In genomic region chrX:78456909-78457308, GRCh38 we compare ENCODE assay signal across 24 cellular contexts.
"Had no signal": no experiment of that assay in that cellular context is flagged by ENCODE, and none has a peak within 500 bp of the region (broad histone marks: within the 10 kb centered on the region; RNA-seq: fewer than 3 reads in every experiment).

No MANE protein-coding gene starts in this region.

- H3K4me1 Mint-ChIP-seq: mesothelial cell of epicardium; naive thymus-derived CD4-positive, alpha-beta T cell; stimulated activated memory B cell treated with anti-CD40 and anti-IgM and Interleukin-4, amounts not matched to agents 10 μg/mL and 1 μg/mL and 100 μg/mL, for 72 hours had no signal

- H3K27me3 ChIP-seq: ovary, right atrium auricular region, right lobe of liver, stomach, testis, thyroid gland, transverse colon, upper lobe of left lung, vagina had no signal

- DNase-seq: islet precursor cell; left ventricle myocardium inferior; mesendoderm; naive thymus-derived CD4-positive, alpha-beta T cell; ovary; right lobe of liver; stimulated activated CD4-positive, alpha-beta T cell treated with anti-CD3 and anti-CD28 coated beads, Interleukin-1b, Interleukin-23, amount 100 ng/mL, for 48 hours; stimulated activated CD4-positive, alpha-beta T cell treated with anti-CD3 and anti-CD28 coated beads, Interleukin-2, amount 100 ng/mL, for 48 hours; stimulated activated CD4-positive, alpha-beta T cell treated with anti-CD3 and anti-CD28 coated beads, Interleukin-4, amount 100 ng/mL, for 4 hours; stimulated activated CD8-positive, alpha-beta memory T cell treated with anti-CD3 and anti-CD28 coated beads, Interleukin-4, amount 100 ng/mL, for 48 hours; stimulated activated naive CD8-positive, alpha-beta T cell treated with anti-CD3 and anti-CD28 coated beads, Interleukin-15, Interleukin-2, amounts not matched to agents 100 U/mL and 50 U/mL, for 24 hours; stomach; testis; thyroid gland; transverse colon; upper lobe of left lung had no signal

- H3K36me3 ChIP-seq: left ventricle myocardium inferior, ovary, right atrium auricular region, right lobe of liver, stomach, thyroid gland, transverse colon, upper lobe of left lung, vagina had no signal

- H3K36me3 Mint-ChIP-seq: mesothelial cell of epicardium; naive thymus-derived CD4-positive, alpha-beta T cell; natural killer cell treated with Interleukin-12 subunit alpha and Interleukin-12 subunit beta and Interleukin-15 and Interleukin-18, amount 100 ng/mL, for 72 hours; stimulated activated memory B cell treated with anti-CD40 and anti-IgM and Interleukin-4, amounts not matched to agents 10 μg/mL and 1 μg/mL and 100 μg/mL, for 72 hours had no signal

- H3K4me2 ChIP-seq: smooth muscle cell had no signal

- H3K4me1 ChIP-seq: left ventricle myocardium inferior, right atrium auricular region, right lobe of liver, stomach, testis, thyroid gland, transverse colon, upper lobe of left lung, vagina had no signal

- ATAC-seq: naive thymus-derived CD4-positive, alpha-beta T cell; natural killer cell treated with Interleukin-12 subunit alpha and Interleukin-12 subunit beta and Interleukin-15 and Interleukin-18, amount 100 ng/mL, for 72 hours; right lobe of liver; stimulated activated memory B cell treated with anti-CD40 and anti-IgM and Interleukin-4, amounts not matched to agents 10 μg/mL and 1 μg/mL and 100 μg/mL, for 72 hours; stimulated activated naive CD8-positive, alpha-beta T cell treated with anti-CD3 and anti-CD28 coated beads, Interleukin-15, Interleukin-2, amounts not matched to agents 100 U/mL and 50 U/mL, for 24 hours had no signal

- H3K4me3 Mint-ChIP-seq: mesothelial cell of epicardium; naive thymus-derived CD4-positive, alpha-beta T cell; natural killer cell treated with Interleukin-12 subunit alpha and Interleukin-12 subunit beta and Interleukin-15 and Interleukin-18, amount 100 ng/mL, for 72 hours; stimulated activated memory B cell treated with anti-CD40 and anti-IgM and Interleukin-4, amounts not matched to agents 10 μg/mL and 1 μg/mL and 100 μg/mL, for 72 hours had no signal

- H3K9me3 Mint-ChIP-seq: natural killer cell treated with Interleukin-12 subunit alpha and Interleukin-12 subunit beta and Interleukin-15 and Interleukin-18, amount 100 ng/mL, for 72 hours; stimulated activated memory B cell treated with anti-CD40 and anti-IgM and Interleukin-4, amounts not matched to agents 10 μg/mL and 1 μg/mL and 100 μg/mL, for 72 hours had no signal

- H3K27me3 Mint-ChIP-seq: naive thymus-derived CD4-positive, alpha-beta T cell; progenitor cell of endocrine pancreas; stimulated activated memory B cell treated with anti-CD40 and anti-IgM and Interleukin-4, amounts not matched to agents 10 μg/mL and 1 μg/mL and 100 μg/mL, for 72 hours had no signal

- H3K9me3 ChIP-seq: ovary, right lobe of liver, testis, thyroid gland, transverse colon, vagina had no signal

- H3K4me3 ChIP-seq: left ventricle myocardium inferior, lung, ovary, right atrium auricular region, right lobe of liver, smooth muscle cell, stomach, testis, thyroid gland, transverse colon, upper lobe of left lung, vagina had no signal

- H3K27ac Mint-ChIP-seq: mesothelial cell of epicardium; naive thymus-derived CD4-positive, alpha-beta T cell; natural killer cell treated with Interleukin-12 subunit alpha and Interleukin-12 subunit beta and Interleukin-15 and Interleukin-18, amount 100 ng/mL, for 72 hours; progenitor cell of endocrine pancreas; stimulated activated memory B cell treated with anti-CD40 and anti-IgM and Interleukin-4, amounts not matched to agents 10 μg/mL and 1 μg/mL and 100 μg/mL, for 72 hours had no signal

- H3K27ac ChIP-seq: left ventricle myocardium inferior, ovary, right atrium auricular region, right lobe of liver, stomach, testis, thyroid gland, transverse colon, upper lobe of left lung, vagina had no signal
